14 cellular contexts compared by ENCODE assay signal in genomic region chr9:89425024-89425805, GRCh38.
DNase-seq lines count a peak whose midpoint lies in the region; ATAC-seq and TF ChIP-seq lines count a peak whose summit lies in the region.
"Had no signal": no experiment of that assay in that cellular context is flagged by ENCODE, and none has a peak within 500 bp of the region (broad histone marks: within the 10 kb centered on the region; RNA-seq: fewer than 3 reads in every experiment).

No MANE protein-coding gene starts in this region.

- peaks cover 16% of the 10 kb centered on the region for H3F3A ChIP-seq in SK-N-SH (replicated peaks; ENCODE audit: insufficient read depth)

- 55% methylated on average over 8 of the region's 9 CpGs for WGBS in SK-N-SH (ENCODE audit: low lambda C conversion rate)

- no peak overlapping the region for H3K4me2 ChIP-seq in SK-N-SH

- TF ChIP-seq RAD21 in SK-N-SH (IDR thresholded peaks at IDR 0.05; ENCODE audit: low read length): no peak

- DNase-seq in SK-N-SH (no peak), HK-2 (ENCODE audit: unreplicated experiment) (peak; percentile 35), natural killer cell (no peak), left colon (no peak), NCI-H526 treated with DMSO at 0.1 percent for 48 hours (lab: John Stamatoyannopoulos, UW) (no peak), omental fat pad (ENCODE audit: low spot score) (no peak)
- no peak for DNase-seq in activated naive CD8-positive, alpha-beta T cell treated with anti-CD3 and anti-CD28 coated beads for 36 hours
- DNase-seq: 8988T, amniotic stem cell, GF-D8, HFFc6, NCI-H1417 had no signal

- no peak overlapping the region; a peak in 1 of 4 replicates for H3K27ac ChIP-seq in SK-N-SH (ENCODE audit: low read depth in 2 of 2, low read length in 1 of 2)

- H3K79me2 ChIP-seq in SK-N-SH (ENCODE audit: insufficient read depth): no peaks in the 10 kb centered on the region

- CTCF ChIA-PET in SK-N-SH (lab: Yijun Ruan, JAX): interaction anchor here (0.6 kb wide), 1 partner anchor 10 kb away, joined by 3 read pairs; no protein-coding TSS in a partner anchor

- H3K27me3 Mint-ChIP-seq in activated naive CD8-positive, alpha-beta T cell treated with anti-CD3 and anti-CD28 coated beads for 36 hours: no peaks in the 10 kb centered on the region
- no peaks in the 10 kb centered on the region for H3K27me3 Mint-ChIP-seq in natural killer cell (ENCODE audit: low read depth in 2 of 2)
- H3K27me3 Mint-ChIP-seq: progenitor cell of endocrine pancreas had no signal

- no peak for ATAC-seq in SK-N-SH treated with all-trans-retinoic acid at 6 μM for 48 hours
- ATAC-seq in natural killer cell: no peak
- no peak for ATAC-seq in left colon
- no peak for ATAC-seq in omental fat pad (ENCODE audit: low FRiP score)

- no peaks in the 10 kb centered on the region for H3K36me3 ChIP-seq in SK-N-SH (replicated peaks in 1 of 2; ENCODE audit: control insufficient read depth in 1 of 2, insufficient read depth in 2 of 2, low read length in 1 of 2)

- H3K4me1 ChIP-seq in SK-N-SH (ENCODE audit: control insufficient read depth in 1 of 2, insufficient read depth in 2 of 2, low read depth in 1 of 2, low read length in 1 of 2): peaks cover 7 to 15% of the 10 kb centered on the region in 2 experiments; a peak in 3 of 4 replicates

- no peaks in the 10 kb centered on the region for H3K9me3 ChIP-seq in SK-N-SH

- H3K9me3 Mint-ChIP-seq in activated naive CD8-positive, alpha-beta T cell treated with anti-CD3 and anti-CD28 coated beads for 36 hours: peaks cover 8% of the 10 kb centered on the region
- H3K9me3 Mint-ChIP-seq in natural killer cell: no peaks in the 10 kb centered on the region
- H3K9me3 Mint-ChIP-seq: HFFc6 had no signal

- no peaks in the 10 kb centered on the region for H4K20me1 ChIP-seq in SK-N-SH (ENCODE audit: insufficient read depth)

- TF ChIP-seq CTCF in SK-N-SH (IDR thresholded peaks at IDR 0.05) (no peak), natural killer cell (IDR thresholded peaks at IDR 0.05) (no peak), omental fat pad (IDR thresholded peaks at IDR 0.05) (no peak)

- H2AFZ ChIP-seq in SK-N-SH (ENCODE audit: low read depth): no peak overlapping the region

- H3K27ac Mint-ChIP-seq in activated naive CD8-positive, alpha-beta T cell treated with anti-CD3 and anti-CD28 coated beads for 36 hours: peak overlapping the region; percentile 99
- H3K27ac Mint-ChIP-seq in natural killer cell: peak overlapping the region; percentile 84 to 92
- H3K27ac Mint-ChIP-seq: HFFc6, progenitor cell of endocrine pancreas had no signal

- no peak overlapping the region for H3K4me3 ChIP-seq in SK-N-SH (ENCODE audit: low read depth in 2 of 2, low read length in 1 of 2)

- no peak for TF ChIP-seq EP300 in SK-N-SH (IDR thresholded peaks at IDR 0.05; ENCODE audit: borderline replicate concordance in 1 of 2, low read depth in 1 of 2, low read length in 1 of 2)

- H3K4me3 Mint-ChIP-seq in activated naive CD8-positive, alpha-beta T cell treated with anti-CD3 and anti-CD28 coated beads for 36 hours: peak overlapping the region; percentile 72
- H3K4me3 Mint-ChIP-seq in natural killer cell: no peak overlapping the region
- H3K4me3 Mint-ChIP-seq: HFFc6 had no signal

- intact Hi-C loops in natural killer cell (cut with micrococcal nuclease) (loop anchor here (2.0 to 10.0 kb wide), 3 partner anchors 16 to 50 kb away; no protein-coding TSS in a partner anchor), left colon (cut with DNase I, micrococcal nuclease) (no loop called here)

- H3K4me1 Mint-ChIP-seq in activated naive CD8-positive, alpha-beta T cell treated with anti-CD3 and anti-CD28 coated beads for 36 hours: peaks cover 96% of the 10 kb centered on the region
- peaks cover 86 to 91% of the 10 kb centered on the region in 2 donors for H3K4me1 Mint-ChIP-seq in natural killer cell

- peaks cover 83% of the 10 kb centered on the region for H3K36me3 Mint-ChIP-seq in activated naive CD8-positive, alpha-beta T cell treated with anti-CD3 and anti-CD28 coated beads for 36 hours
- no peaks in the 10 kb centered on the region for H3K36me3 Mint-ChIP-seq in natural killer cell

- H3K9me2 ChIP-seq in SK-N-SH: no peaks in the 10 kb centered on the region

- no peak overlapping the region for H3K9ac ChIP-seq in SK-N-SH

- H3K27me3 ChIP-seq in SK-N-SH (ENCODE audit: insufficient read depth): no peaks in the 10 kb centered on the region

- POLR2A ChIA-PET in SK-N-SH (lab: Yijun Ruan, JAX): no interaction called here

TF ChIP-seq in SK-N-SH, 30 proteins besides CTCF, POLR2A, EP300 and RAD21:
- TF ChIP-seq RFX5 (IDR thresholded peaks at IDR 0.05; ENCODE audit: low read length) (no peak), MAX (IDR thresholded peaks at IDR 0.05; ENCODE audit: low read depth) (0 out of 2 replicates have a peak, but pooled peaks have one; percentile 44)

TF ChIP-seq in SK-N-SH treated with all-trans-retinoic acid at 6 μM for 48 hours, 23 proteins besides CTCF, POLR2A, EP300 and RAD21 (continues in another document):
- TF ChIP-seq ZNF565 (CRISPR knock-in tag; conservative IDR thresholded peaks at IDR 0.05; ENCODE audit: low read depth): no peak
- no peak for TF ChIP-seq RARB (CRISPR knock-in tag; IDR thresholded peaks at IDR 0.05)
- no peak for TF ChIP-seq POU6F1 (CRISPR knock-in tag; IDR thresholded peaks at IDR 0.05; ENCODE audit: borderline replicate concordance, low read depth)
- no peak for TF ChIP-seq PATZ1 (CRISPR knock-in tag; IDR thresholded peaks at IDR 0.05; ENCODE audit: borderline replicate concordance)
- no peak for TF ChIP-seq TOX (CRISPR knock-in tag; IDR thresholded peaks at IDR 0.05; ENCODE audit: borderline replicate concordance)
- TF ChIP-seq ZFP3 (CRISPR knock-in tag; IDR thresholded peaks at IDR 0.05): no peak
- TF ChIP-seq CREB5 (CRISPR knock-in tag; IDR thresholded peaks at IDR 0.05; ENCODE audit: low read depth): no peak
- TF ChIP-seq TSHZ2 (CRISPR knock-in tag; IDR thresholded peaks at IDR 0.05): no peak
- TF ChIP-seq TCF4 (CRISPR knock-in tag; IDR thresholded peaks at IDR 0.05; ENCODE audit: borderline replicate concordance): no peak
- TF ChIP-seq PPARA (CRISPR knock-in tag; IDR thresholded peaks at IDR 0.05; ENCODE audit: borderline replicate concordance): no peak
